In the genomic region with DNA sequence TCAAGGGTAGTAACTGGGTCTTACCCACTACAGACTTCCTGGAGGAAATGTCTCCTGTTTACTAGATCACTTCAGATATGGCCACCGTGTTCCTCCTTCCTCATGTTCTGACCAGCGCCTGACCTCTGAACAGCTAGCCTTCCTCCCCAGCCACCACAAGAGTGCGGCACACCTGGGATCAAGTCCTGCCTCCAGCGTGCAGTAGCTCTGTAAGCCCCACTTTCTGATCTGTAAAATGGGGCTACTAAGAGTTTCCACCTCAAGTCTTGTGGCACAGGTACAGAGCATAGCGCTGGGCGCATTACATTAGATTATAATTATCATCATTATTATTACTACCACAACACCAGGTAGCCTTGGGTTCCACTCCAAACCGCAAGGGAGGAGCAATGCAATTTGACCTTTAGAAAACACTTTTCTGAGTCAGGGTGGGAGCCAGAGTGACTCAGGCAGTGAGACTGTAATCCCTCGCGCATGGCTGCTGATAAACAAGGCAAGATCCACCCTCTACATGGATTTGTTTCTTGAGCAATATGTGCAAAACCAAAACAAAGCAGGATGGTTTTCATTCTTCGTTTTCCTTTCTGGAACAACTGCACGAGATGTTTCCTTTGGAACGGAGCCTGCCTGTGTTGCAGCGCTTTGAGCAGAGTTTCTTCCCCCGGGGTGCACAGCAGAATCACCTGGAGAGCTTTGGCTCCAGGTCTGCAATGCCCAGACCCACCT, we compare ENCODE assay signal across 9 cellular contexts.
A peak's percentile ranks its signal among the peaks of the same experiment; 100 is the strongest.
DNase-seq lines count a peak whose midpoint lies in the region; FAIRE-seq and TF ChIP-seq lines count a peak whose summit lies in the region.
"Had no signal": no experiment of that assay in that cellular context is flagged by ENCODE, and none has a peak within 500 bp of the region (broad histone marks: within the 10 kb centered on the region; RNA-seq: fewer than 3 reads in every experiment).

No MANE protein-coding gene starts in this region.

- POLR2A ChIA-PET in SK-N-SH (lab: Yijun Ruan, JAX) = no interaction called here

- TF ChIP-seq CTCF in SK-N-SH (IDR thresholded peaks at IDR 0.05) = no peak
- TF ChIP-seq CTCF in D721Med (IDR thresholded peaks at IDR 0.05; ENCODE audit: insufficient read depth, missing control alignments) = no peak

- H3K9me3 ChIP-seq in SK-N-SH (no peaks in the 10 kb centered on the region), HAP-1 (no peaks in the 10 kb centered on the region)

- H2AFZ ChIP-seq in SK-N-SH (ENCODE audit: low read depth) = no peak overlapping the region

- no peak for TF ChIP-seq RAD21 in SK-N-SH (IDR thresholded peaks at IDR 0.05; ENCODE audit: low read length)

- H3K4me1 ChIP-seq in SK-N-SH (ENCODE audit: control insufficient read depth in 1 of 2, insufficient read depth in 2 of 2, low read depth in 1 of 2, low read length in 1 of 2) = peaks cover 21 to 22% of the 10 kb centered on the region in 2 experiments; a peak in 3 of 4 replicates
- peaks cover 6% of the 10 kb centered on the region; the same call in 1 of the 2 replicates for H3K4me1 ChIP-seq in HAP-1

- peaks cover 18% of the 10 kb centered on the region for H3F3A ChIP-seq in SK-N-SH (replicated peaks; ENCODE audit: insufficient read depth)

- 57% methylated on average over 14 of the region's 14 CpGs for WGBS in SK-N-SH (ENCODE audit: low lambda C conversion rate)

- H3K4me3 ChIP-seq in SK-N-SH (ENCODE audit: low read depth in 2 of 2, low read length in 1 of 2) = no peak overlapping the region
- H3K4me3 ChIP-seq in HAP-1 = no peak overlapping the region

- no peak overlapping the region for H3K9ac ChIP-seq in SK-N-SH
- H3K9ac ChIP-seq: KMS-11 had no signal

- in situ Hi-C loops in HAP-1 (cut with MboI; ENCODE audit: low sequenced_read_pairs) = no loop called here

- no peaks in the 10 kb centered on the region for H3K9me2 ChIP-seq in SK-N-SH

- peak overlapping the region; percentile 67; the same call in 1 of the 2 replicates for H3K4me2 ChIP-seq in SK-N-SH

- TF ChIP-seq EP300 in SK-N-SH (IDR thresholded peaks at IDR 0.05; ENCODE audit: borderline replicate concordance in 1 of 2, low read depth in 1 of 2, low read length in 1 of 2) = no peak; a peak in 1 of 4 replicates

- no peaks in the 10 kb centered on the region for H4K20me1 ChIP-seq in SK-N-SH (ENCODE audit: insufficient read depth)

- no peak for FAIRE-seq in D721Med (lab: Jason Lieb, UNC)

- CTCF ChIA-PET in SK-N-SH (lab: Yijun Ruan, JAX) = interaction anchor here (1.2 to 3.8 kb wide), 5 partner anchors 12 to 252 kb away, joined by 3 to 23 read pairs (median 5); no protein-coding TSS in a partner anchor

- DNase-seq in EH (ENCODE audit: low read depth) (peak; percentile 98), SK-N-SH (no peak), fibroblast of the conjunctiva (ENCODE audit: low read depth) (peak; percentile 97), pulmonary artery endothelial cell (ENCODE audit: low read depth, low spot score) (peak; percentile 78), D721Med (ENCODE audit: insufficient read length, low spot score) (no peak), NCI-H2081 (lab: John Stamatoyannopoulos, UW) (no peak), HAP-1 (ENCODE audit: low spot score in 2 of 2) (no peak)
- no peak for DNase-seq in activated CD8-positive, alpha-beta memory T cell treated with anti-CD3 and anti-CD28 coated beads for 24 hours

- peak overlapping the region; percentile 56 to 85; a peak in 2 of 4 replicates for H3K27ac ChIP-seq in SK-N-SH (ENCODE audit: low read depth in 2 of 2, low read length in 1 of 2)
- H3K27ac ChIP-seq: KMS-11 had no signal

- H3K79me2 ChIP-seq in SK-N-SH (ENCODE audit: insufficient read depth) = no peaks in the 10 kb centered on the region

- H3K27me3 ChIP-seq in SK-N-SH (ENCODE audit: insufficient read depth) = no peaks in the 10 kb centered on the region
- no peaks in the 10 kb centered on the region for H3K27me3 ChIP-seq in HAP-1 (ENCODE audit: low read depth)

- H3K36me3 ChIP-seq in SK-N-SH (replicated peaks in 1 of 2; ENCODE audit: control insufficient read depth in 1 of 2, insufficient read depth in 2 of 2, low read length in 1 of 2) (no peaks in the 10 kb centered on the region), HAP-1 (replicated peaks) (no peaks in the 10 kb centered on the region)

TF ChIP-seq in SK-N-SH, 30 proteins besides CTCF, POLR2A, EP300 and RAD21:
- TF ChIP-seq, protein P1, sequence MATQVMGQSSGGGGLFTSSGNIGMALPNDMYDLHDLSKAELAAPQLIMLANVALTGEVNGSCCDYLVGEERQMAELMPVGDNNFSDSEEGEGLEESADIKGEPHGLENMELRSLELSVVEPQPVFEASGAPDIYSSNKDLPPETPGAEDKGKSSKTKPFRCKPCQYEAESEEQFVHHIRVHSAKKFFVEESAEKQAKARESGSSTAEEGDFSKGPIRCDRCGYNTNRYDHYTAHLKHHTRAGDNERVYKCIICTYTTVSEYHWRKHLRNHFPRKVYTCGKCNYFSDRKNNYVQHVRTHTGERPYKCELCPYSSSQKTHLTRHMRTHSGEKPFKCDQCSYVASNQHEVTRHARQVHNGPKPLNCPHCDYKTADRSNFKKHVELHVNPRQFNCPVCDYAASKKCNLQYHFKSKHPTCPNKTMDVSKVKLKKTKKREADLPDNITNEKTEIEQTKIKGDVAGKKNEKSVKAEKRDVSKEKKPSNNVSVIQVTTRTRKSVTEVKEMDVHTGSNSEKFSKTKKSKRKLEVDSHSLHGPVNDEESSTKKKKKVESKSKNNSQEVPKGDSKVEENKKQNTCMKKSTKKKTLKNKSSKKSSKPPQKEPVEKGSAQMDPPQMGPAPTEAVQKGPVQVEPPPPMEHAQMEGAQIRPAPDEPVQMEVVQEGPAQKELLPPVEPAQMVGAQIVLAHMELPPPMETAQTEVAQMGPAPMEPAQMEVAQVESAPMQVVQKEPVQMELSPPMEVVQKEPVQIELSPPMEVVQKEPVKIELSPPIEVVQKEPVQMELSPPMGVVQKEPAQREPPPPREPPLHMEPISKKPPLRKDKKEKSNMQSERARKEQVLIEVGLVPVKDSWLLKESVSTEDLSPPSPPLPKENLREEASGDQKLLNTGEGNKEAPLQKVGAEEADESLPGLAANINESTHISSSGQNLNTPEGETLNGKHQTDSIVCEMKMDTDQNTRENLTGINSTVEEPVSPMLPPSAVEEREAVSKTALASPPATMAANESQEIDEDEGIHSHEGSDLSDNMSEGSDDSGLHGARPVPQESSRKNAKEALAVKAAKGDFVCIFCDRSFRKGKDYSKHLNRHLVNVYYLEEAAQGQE (IDR thresholded peaks at IDR 0.05; ENCODE audit: low read depth, low read length) = no peak
- TF ChIP-seq GATA2 (CRISPR knock-in tag; IDR thresholded peaks at IDR 0.05) (no peak), NFIC (IDR thresholded peaks at IDR 0.05; ENCODE audit: borderline replicate concordance) (peak; percentile 57; the same call in 1 of the 2 replicates), FOSL2 (IDR thresholded peaks at IDR 0.05; ENCODE audit: borderline replicate concordance, low read depth) (peak; percentile 87), POLR2AphosphoS5 (IDR thresholded peaks at IDR 0.05; ENCODE audit: low read depth, low read length) (peak; percentile 45; the same call in 1 of the 2 replicates), MXI1 (IDR thresholded peaks at IDR 0.05; ENCODE audit: low read depth, low read length) (no peak), YY1 (IDR thresholded peaks at IDR 0.05; ENCODE audit: low read depth) (no peak), RFX5 (IDR thresholded peaks at IDR 0.05; ENCODE audit: low read length) (no peak), RXRA (IDR thresholded peaks at IDR 0.05; ENCODE audit: borderline replicate concordance, low read depth) (peak; percentile 80; the same call in 1 of the 2 replicates), JUND (IDR thresholded peaks at IDR 0.05) (0 out of 2 replicates have a peak, but pooled peaks have one; percentile 25), TCF12 (IDR thresholded peaks at IDR 0.05) (peak; percentile 76), SIN3A (IDR thresholded peaks at IDR 0.05; ENCODE audit: borderline replicate concordance, low read depth, low read length) (0 out of 2 replicates have a peak, but pooled peaks have one; percentile 33), NRF1 (IDR thresholded peaks at IDR 0.05; ENCODE audit: low read depth, low read length) (peak; percentile 59; the same call in 1 of the 2 replicates)
- TF ChIP-seq, protein P2, sequence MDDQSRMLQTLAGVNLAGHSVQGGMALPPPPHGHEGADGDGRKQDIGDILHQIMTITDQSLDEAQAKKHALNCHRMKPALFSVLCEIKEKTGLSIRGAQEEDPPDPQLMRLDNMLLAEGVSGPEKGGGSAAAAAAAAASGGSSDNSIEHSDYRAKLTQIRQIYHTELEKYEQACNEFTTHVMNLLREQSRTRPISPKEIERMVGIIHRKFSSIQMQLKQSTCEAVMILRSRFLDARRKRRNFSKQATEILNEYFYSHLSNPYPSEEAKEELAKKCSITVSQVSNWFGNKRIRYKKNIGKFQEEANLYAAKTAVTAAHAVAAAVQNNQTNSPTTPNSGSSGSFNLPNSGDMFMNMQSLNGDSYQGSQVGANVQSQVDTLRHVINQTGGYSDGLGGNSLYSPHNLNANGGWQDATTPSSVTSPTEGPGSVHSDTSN (IDR thresholded peaks at IDR 0.05) = peak; percentile 31; the same call in 1 of the 2 replicates
- TF ChIP-seq, protein P3, sequence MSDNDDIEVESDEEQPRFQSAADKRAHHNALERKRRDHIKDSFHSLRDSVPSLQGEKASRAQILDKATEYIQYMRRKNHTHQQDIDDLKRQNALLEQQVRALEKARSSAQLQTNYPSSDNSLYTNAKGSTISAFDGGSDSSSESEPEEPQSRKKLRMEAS (IDR thresholded peaks at IDR 0.05; ENCODE audit: low read depth) = 0 out of 2 replicates have a peak, but pooled peaks have one; percentile 65
- TF ChIP-seq, protein P4, sequence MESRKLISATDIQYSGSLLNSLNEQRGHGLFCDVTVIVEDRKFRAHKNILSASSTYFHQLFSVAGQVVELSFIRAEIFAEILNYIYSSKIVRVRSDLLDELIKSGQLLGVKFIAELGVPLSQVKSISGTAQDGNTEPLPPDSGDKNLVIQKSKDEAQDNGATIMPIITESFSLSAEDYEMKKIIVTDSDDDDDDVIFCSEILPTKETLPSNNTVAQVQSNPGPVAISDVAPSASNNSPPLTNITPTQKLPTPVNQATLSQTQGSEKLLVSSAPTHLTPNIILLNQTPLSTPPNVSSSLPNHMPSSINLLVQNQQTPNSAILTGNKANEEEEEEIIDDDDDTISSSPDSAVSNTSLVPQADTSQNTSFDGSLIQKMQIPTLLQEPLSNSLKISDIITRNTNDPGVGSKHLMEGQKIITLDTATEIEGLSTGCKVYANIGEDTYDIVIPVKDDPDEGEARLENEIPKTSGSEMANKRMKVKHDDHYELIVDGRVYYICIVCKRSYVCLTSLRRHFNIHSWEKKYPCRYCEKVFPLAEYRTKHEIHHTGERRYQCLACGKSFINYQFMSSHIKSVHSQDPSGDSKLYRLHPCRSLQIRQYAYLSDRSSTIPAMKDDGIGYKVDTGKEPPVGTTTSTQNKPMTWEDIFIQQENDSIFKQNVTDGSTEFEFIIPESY (IDR thresholded peaks at IDR 0.05; ENCODE audit: borderline replicate concordance, low read depth) = no peak

Comparison
In these comparisons a context has a peak if more than half of its experiments do, and no peak if none do; other contexts are left out.
1. DNase-seq: peak in EH (single experiment), fibroblast of the conjunctiva (single experiment) and pulmonary artery endothelial cell (single experiment); none in SK-N-SH (single experiment), activated CD8-positive, alpha-beta memory T cell treated with anti-CD3 and anti-CD28 coated beads for 24 hours (single experiment), D721Med (single experiment), NCI-H2081 (0 of 2) and HAP-1 (0 of 2).